In genomic region chr12:103801709-103802585, GRCh38 we compare ENCODE assay signal across 15 cellular contexts. TPM values are rescaled to one million over a fixed set of nuclear protein-coding genes. Genes with fewer than 3 reads are reported as not detected.
DNase-seq lines count a peak whose midpoint lies in the region; ATAC-seq, FAIRE-seq and TF ChIP-seq lines count a peak whose summit lies in the region.
"Had no signal": no experiment of that assay in that cellular context is flagged by ENCODE, and none has a peak within 500 bp of the region (broad histone marks: within the 10 kb centered on the region; RNA-seq: fewer than 3 reads in every experiment).

No MANE protein-coding gene starts in this region.

- WGBS in GM12878 (ENCODE audit: insufficient coverage, insufficient replicate concordance, low lambda C conversion rate, missing lambda C conversion rate) = 94% methylated on average over 11 of the region's 11 CpGs

- SMC1A ChIA-PET in GM12878 (lab: Charles Lee; ENCODE audit: uncharacterized antibody, unreplicated experiment) = no interaction called here

- peaks cover 0 to 1% of the 10 kb centered on the region in 2 experiments; a peak in 3 of 4 replicates for H3K36me3 ChIP-seq in GM12878 (ENCODE audit: control insufficient read depth in 2 of 2, insufficient read depth in 2 of 2, low read length in 1 of 2)
- peaks cover 12% of the 10 kb centered on the region for H3K36me3 ChIP-seq in thoracic aorta

- no peaks in the 10 kb centered on the region for H3K79me2 ChIP-seq in GM12878 (ENCODE audit: control insufficient read depth, insufficient read depth, low read length)

- H3K27me3 Mint-ChIP-seq in effector memory CD8-positive, alpha-beta T cell = no peaks in the 10 kb centered on the region
- H3K27me3 Mint-ChIP-seq: natural killer cell treated with Interleukin-12 subunit alpha and Interleukin-12 subunit beta and Interleukin-15 and Interleukin-18, amount 100 ng/mL, for 72 hours; stimulated activated memory B cell treated with anti-CD40 and anti-IgM and Interleukin-4, amounts not matched to agents 10 μg/mL and 1 μg/mL and 100 μg/mL, for 72 hours; T-cell had no signal

- TF ChIP-seq CTCF in GM12878 (IDR thresholded peaks at IDR 0.05 in 2 of 3, conservative IDR thresholded peaks at IDR 0.05 in 1 of 3; ENCODE audit: control insufficient read depth in 2 of 3, extremely low read depth in 1 of 3, insufficient read depth in 1 of 3, low read depth in 3 of 3, low read length in 3 of 3) (no peak), thoracic aorta (IDR thresholded peaks at IDR 0.05) (no peak)

- CTCF ChIA-PET in GM12878 (lab: Yijun Ruan, JAX) = no interaction called here

- no peak for ATAC-seq in GM12878
- ATAC-seq in thoracic aorta (ENCODE audit: insufficient number of reproducible peaks, low FRiP score, low read depth) = no peak
- no peak for ATAC-seq in effector memory CD8-positive, alpha-beta T cell (replicated peaks)
- ATAC-seq: natural killer cell treated with Interleukin-12 subunit alpha and Interleukin-12 subunit beta and Interleukin-15 and Interleukin-18, amount 100 ng/mL, for 72 hours; stimulated activated memory B cell treated with anti-CD40 and anti-IgM and Interleukin-4, amounts not matched to agents 10 μg/mL and 1 μg/mL and 100 μg/mL, for 72 hours; T-cell had no signal

- H3K27ac Mint-ChIP-seq in effector memory CD8-positive, alpha-beta T cell = no peak overlapping the region
- H3K27ac Mint-ChIP-seq: natural killer cell treated with Interleukin-12 subunit alpha and Interleukin-12 subunit beta and Interleukin-15 and Interleukin-18, amount 100 ng/mL, for 72 hours; stimulated activated memory B cell treated with anti-CD40 and anti-IgM and Interleukin-4, amounts not matched to agents 10 μg/mL and 1 μg/mL and 100 μg/mL, for 72 hours; T-cell had no signal

- H3K27me3 ChIP-seq in GM12878 (replicated peaks in 1 of 2; ENCODE audit: control insufficient read depth in 2 of 2, insufficient read depth in 2 of 2, low read length in 1 of 2) (no peaks in the 10 kb centered on the region), thoracic aorta (replicated peaks; ENCODE audit: insufficient read depth) (no peaks in the 10 kb centered on the region)

- H3K4me3 Mint-ChIP-seq in effector memory CD8-positive, alpha-beta T cell = no peak overlapping the region
- H3K4me3 Mint-ChIP-seq: natural killer cell treated with Interleukin-12 subunit alpha and Interleukin-12 subunit beta and Interleukin-15 and Interleukin-18, amount 100 ng/mL, for 72 hours; stimulated activated memory B cell treated with anti-CD40 and anti-IgM and Interleukin-4, amounts not matched to agents 10 μg/mL and 1 μg/mL and 100 μg/mL, for 72 hours; T-cell had no signal

- H3K4me3 ChIP-seq in GM12878 (no peak overlapping the region), thoracic aorta (no peak overlapping the region)

- H3K9ac ChIP-seq in GM12878 (ENCODE audit: control insufficient read depth, insufficient read depth, low read length) = no peak overlapping the region

- H3K4me1 ChIP-seq in GM12878 (ENCODE audit: control insufficient read depth, insufficient read depth, low read length) (no peaks in the 10 kb centered on the region), thoracic aorta (ENCODE audit: control insufficient read depth in 1 of 2, low read depth in 2 of 2) (peaks cover 39 to 65% of the 10 kb centered on the region in 2 donors)

- no peak overlapping the region for H2AFZ ChIP-seq in GM12878 (ENCODE audit: control insufficient read depth, low read depth, low read length)

- H3K9me3 Mint-ChIP-seq in effector memory CD8-positive, alpha-beta T cell = no peaks in the 10 kb centered on the region
- H3K9me3 Mint-ChIP-seq: natural killer cell treated with Interleukin-12 subunit alpha and Interleukin-12 subunit beta and Interleukin-15 and Interleukin-18, amount 100 ng/mL, for 72 hours; T-cell had no signal

- no peaks in the 10 kb centered on the region for H3K4me1 Mint-ChIP-seq in effector memory CD8-positive, alpha-beta T cell (ENCODE audit: low read depth in 2 of 2)
- H3K4me1 Mint-ChIP-seq: stimulated activated memory B cell treated with anti-CD40 and anti-IgM and Interleukin-4, amounts not matched to agents 10 μg/mL and 1 μg/mL and 100 μg/mL, for 72 hours; T-cell had no signal

- TF ChIP-seq POLR2A in GM12878 (IDR thresholded peaks at IDR 0.05; ENCODE audit: low read depth, low read length) = no peak

- no peak for TF ChIP-seq EP300 in GM12878 (IDR thresholded peaks at IDR 0.05; ENCODE audit: borderline replicate concordance in 1 of 2, control insufficient read depth in 1 of 2, low read depth in 2 of 2, low read length in 2 of 2)

- H3K9me3 ChIP-seq in GM12878 (replicated peaks; ENCODE audit: control insufficient read depth, insufficient read depth, low read length) (no peaks in the 10 kb centered on the region), thoracic aorta (no peaks in the 10 kb centered on the region)

- RAD21 ChIA-PET in GM12878 (lab: Charles Lee; ENCODE audit: unreplicated experiment) = interaction anchor here (0.6 kb wide), 1 partner anchor 1913 kb away, joined by 4 read pairs; no protein-coding TSS in a partner anchor

- POLR2A ChIA-PET in GM12878 (lab: Charles Lee) = interaction anchor here (0.6 kb wide), 2 partner anchors 21 to 54 kb away, joined by 4 to 5 read pairs; no protein-coding TSS in a partner anchor

- H4K20me1 ChIP-seq in GM12878 (ENCODE audit: control insufficient read depth, insufficient read depth) = no peaks in the 10 kb centered on the region

- H3K36me3 Mint-ChIP-seq in effector memory CD8-positive, alpha-beta T cell (ENCODE audit: insufficient read depth) = peaks cover 8% of the 10 kb centered on the region
- H3K36me3 Mint-ChIP-seq: natural killer cell treated with Interleukin-12 subunit alpha and Interleukin-12 subunit beta and Interleukin-15 and Interleukin-18, amount 100 ng/mL, for 72 hours had no signal

- H3K27ac ChIP-seq in GM12878 (ENCODE audit: control insufficient read depth, insufficient read depth) (no peak overlapping the region), thoracic aorta (peak overlapping the region; percentile 33 to 42)

- DNase-seq in LoVo (ENCODE audit: low spot score) (peak; percentile 61), GM12878 (ENCODE audit: low read depth, low spot score) (no peak), iris pigment epithelial cell (ENCODE audit: low read depth) (peak; percentile 56), thoracic aorta (ENCODE audit: low spot score) (no peak), midbrain (lab: John Stamatoyannopoulos, UW) (no peak)
- DNase-seq in activated CD4-positive, alpha-beta T cell treated with anti-CD3 and anti-CD28 coated beads for 1 hour = no peak
- no peak for DNase-seq in effector memory CD8-positive, alpha-beta T cell
- DNase-seq in activated CD4-positive, alpha-beta T cell treated with anti-CD3 and anti-CD28 coated beads for 4 hours = no peak
- DNase-seq: effector memory CD4-positive, alpha-beta T cell; NCI-H1092; NCI-H510A treated with DMSO at 0.1 percent for 48 hours; stimulated activated CD4-positive, alpha-beta T cell treated with anti-CD3 and anti-CD28 coated beads, Interleukin-15, amount 100 ng/mL, for 24 hours; T-cell had no signal

- TF ChIP-seq RAD21 in GM12878 (IDR thresholded peaks at IDR 0.05; ENCODE audit: insufficient read depth, low read depth, low read length) = no peak

- no peak overlapping the region for H3K4me2 ChIP-seq in GM12878 (ENCODE audit: control insufficient read depth, insufficient read depth)

- in situ Hi-C loops in GM12878 (cut with MboI) = no loop called here

- FAIRE-seq in GM12878 (lab: Jason Lieb, UNC) = peak; percentile 73

- no TSS peak for BruUV-seq in GM12878 (replicated peaks; lab: Mats Ljungman, UMichigan)

- intact Hi-C loops in GM12878 (cut with micrococcal nuclease; ENCODE audit: unreplicated experiment) = no loop called here

TF ChIP-seq in GM12878, 131 proteins besides CTCF, POLR2A, EP300 and RAD21 (continues in another document):
- no peak for TF ChIP-seq MLLT1 (IDR thresholded peaks at IDR 0.05)
- TF ChIP-seq ASH2L (IDR thresholded peaks at IDR 0.05; ENCODE audit: borderline replicate concordance, low read depth) = no peak

RNA-seq across cellular contexts. Expression of gene NT5DC3, which starts 39.1 kb away (rescaled TPM):
- 13.1 and 16.1 TPM in 2 replicates for total RNA-seq in GM12878 (2013; cell fraction: nucleolus; rRNA removed)
- total RNA-seq in GM12878 (2014; rRNA removed) (8.1 and 9.8 TPM in 2 replicates), GM12878 (2014; rRNA removed; fragmentation: Illumina TruSeq; extraction: Trizol) (7.3 and 8.2 TPM in 2 replicates), GM12878 (2021) (10.0 and 10.1 TPM in 2 replicates), thoracic aorta (10 to 100 TPM; 36.0 to 62.4 TPM)
- polyA plus RNA-seq in GM12878 (2011; ENCODE audit: low read depth) = 2.4 TPM
- polyA plus RNA-seq in GM12878 (2011; rRNA removed) (2.5 and 2.6 TPM in 2 replicates), GM12878 (2014; fragmentation: Illumina TruSeq; extraction: Trizol) (4.2 and 5.2 TPM in 2 replicates), GM12878 (2014; fragmentation: Nextera tagmentation; extraction: Ambion mirVana) (10 to 100 TPM in 1 of 2 experiments, 1 to 10 TPM in 1; 2.0 to 12.4 TPM), GM12878 (2014; rRNA removed) (5.1 and 5.4 TPM in 2 replicates), GM12878 (2016; fragmentation: Nextera tagmentation; extraction: Ambion mirVana) (1 to 10 TPM; 4.8 to 6.6 TPM)
- 2.2 and 2.8 TPM in 2 replicates for polyA plus RNA-seq in GM12878 (2011; cell fraction: cytosol; rRNA removed)
- polyA plus RNA-seq in GM12878 (2011; cell fraction: nucleus; rRNA removed) = 2.7 and 3.3 TPM in 2 replicates
- polyA plus RNA-seq in GM12878 (2012) = 1.8 and 2.5 TPM in 2 replicates
- polyA minus RNA-seq in GM12878 (2011; rRNA and poly(A)+ RNA removed) = 7.1 and 8.9 TPM in 2 replicates
- polyA minus RNA-seq in GM12878 (2011; cell fraction: cytosol; rRNA and poly(A)+ RNA removed) = 2.3 and 3.7 TPM in 2 replicates
- polyA minus RNA-seq in GM12878 (2011; cell fraction: nucleus; rRNA and poly(A)+ RNA removed) = 2.5 and 4.0 TPM in 2 replicates

Comparison
In these comparisons a context has a peak if more than half of its experiments do, and no peak if none do; other contexts are left out.
1. DNase-seq: peak in LoVo (single experiment) and iris pigment epithelial cell (single experiment); none in GM12878 (single experiment), thoracic aorta (single experiment), activated CD4-positive, alpha-beta T cell treated with anti-CD3 and anti-CD28 coated beads for 1 hour (single experiment), effector memory CD8-positive, alpha-beta T cell (0 of 3), midbrain (single experiment) and activated CD4-positive, alpha-beta T cell treated with anti-CD3 and anti-CD28 coated beads for 4 hours (0 of 2).